Comparison of ENCODE assay signal across 18 cellular contexts in the genomic region with DNA sequence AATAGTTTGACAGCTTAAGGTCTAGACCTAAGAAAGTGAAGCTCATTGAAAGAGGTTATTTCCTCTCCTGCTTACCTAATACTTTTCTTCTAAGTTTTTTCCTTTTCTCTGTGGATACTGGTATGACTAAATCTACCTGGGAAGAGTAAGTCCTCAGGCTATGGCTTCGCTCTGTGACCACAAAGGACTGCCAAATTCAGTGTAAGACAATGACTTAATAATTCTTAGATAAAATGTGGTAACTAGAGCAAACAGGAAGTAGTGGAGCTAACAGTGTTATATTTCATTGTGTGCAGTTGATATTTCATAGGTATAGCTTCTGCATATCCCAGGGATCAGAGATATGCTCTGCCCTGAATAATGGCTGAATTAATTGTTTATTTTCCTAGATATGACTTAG.
A peak's percentile ranks its signal among the peaks of the same experiment; 100 is the strongest.
DNase-seq lines count a peak whose midpoint lies in the region; ATAC-seq and TF ChIP-seq lines count a peak whose summit lies in the region.
"Had no signal": no experiment of that assay in that cellular context is flagged by ENCODE, and none has a peak within 500 bp of the region (broad histone marks: within the 10 kb centered on the region; RNA-seq: fewer than 3 reads in every experiment).

No MANE protein-coding gene starts in this region.

- no peaks in the 10 kb centered on the region for H3K9me3 ChIP-seq in osteoblast (ENCODE audit: low read depth, low read length)
- H3K9me3 ChIP-seq: BLaER1, gastrocnemius medialis had no signal

- no peaks in the 10 kb centered on the region for H3K36me3 Mint-ChIP-seq in Calu3 (ENCODE audit: insufficient read depth, unreplicated experiment)
- no peaks in the 10 kb centered on the region for H3K36me3 Mint-ChIP-seq in activated naive CD8-positive, alpha-beta T cell treated with anti-CD3 and anti-CD28 coated beads, Interleukin-2, amount 50 U/mL, for 24 hours (ENCODE audit: low read depth)
- H3K36me3 Mint-ChIP-seq: naive B cell had no signal

- ATAC-seq in GM19463 (IDR thresholded peaks at IDR 0.05; ENCODE audit: unreplicated experiment), result peak; percentile 39
- ATAC-seq in activated naive CD8-positive, alpha-beta T cell treated with anti-CD3 and anti-CD28 coated beads, Interleukin-2, amount 50 U/mL, for 24 hours, result no peak
- ATAC-seq: gastrocnemius medialis had no signal

- peaks cover 11% of the 10 kb centered on the region for H3K4me1 Mint-ChIP-seq in Calu3 (ENCODE audit: low read depth, unreplicated experiment)
- peaks cover 3% of the 10 kb centered on the region for H3K4me1 Mint-ChIP-seq in activated naive CD8-positive, alpha-beta T cell treated with anti-CD3 and anti-CD28 coated beads, Interleukin-2, amount 50 U/mL, for 24 hours

- BruUV-seq in Calu3 (replicated peaks; lab: Mats Ljungman, UMichigan), result no TSS peak

- TF ChIP-seq CTCF in Calu3 (IDR thresholded peaks at IDR 0.05; ENCODE audit: unreplicated experiment) (no peak), fibroblast of pulmonary artery (IDR thresholded peaks at IDR 0.05; ENCODE audit: low read length, missing control alignments) (no peak), osteoblast (IDR thresholded peaks at IDR 0.05; ENCODE audit: extremely low read depth, low read depth, low read length) (no peak)

- H3K27me3 Mint-ChIP-seq in Calu3 (ENCODE audit: unreplicated experiment), result no peaks in the 10 kb centered on the region
- H3K27me3 Mint-ChIP-seq in activated naive CD8-positive, alpha-beta T cell treated with anti-CD3 and anti-CD28 coated beads, Interleukin-2, amount 50 U/mL, for 24 hours, result no peaks in the 10 kb centered on the region
- H3K27me3 Mint-ChIP-seq: activated CD4-positive, alpha-beta memory T cell treated with anti-CD3 and anti-CD28 coated beads, Interleukin-2, amount 10 ng/mL, durations not matched to agents 7 days and 5 days; naive B cell had no signal

- DNase-seq in Calu3 (peak; percentile 4), NCI-H226 (peak; percentile 59), fibroblast of pulmonary artery (ENCODE audit: low read depth) (peak; percentile 3), osteoblast (ENCODE audit: insufficient read length, low spot score, missing footprints) (no peak), medulla oblongata (ENCODE audit: extremely low spot score) (no peak)
- DNase-seq in NK-92 treated with Interleukin-12 subunit alpha and Interleukin-12 subunit beta, amount 100 ng/mL, for 24 hours (lab: John Stamatoyannopoulos, UW), result no peak
- no peak for DNase-seq in activated naive CD8-positive, alpha-beta T cell treated with anti-CD3 and anti-CD28 coated beads, Interleukin-2, amount 50 U/mL, for 24 hours
- DNase-seq: activated CD4-positive, alpha-beta memory T cell treated with anti-CD3 and anti-CD28 coated beads, Interleukin-2, amount 10 ng/mL, durations not matched to agents 7 days and 5 days; activated effector memory CD4-positive, alpha-beta T cell treated with Interleukin-2 at 50 U/mL for 16 hours; gastrocnemius medialis; islet precursor cell; naive B cell; NCI-H1105 treated with DMSO at 0.1 percent for 48 hours; NCI-H524 treated with DMSO at 0.1 percent for 48 hours; stimulated activated CD4-positive, alpha-beta T cell treated with anti-CD3 and anti-CD28 coated beads, Interleukin-2, amount 100 ng/mL, for 48 hours; T1000 had no signal

- H3K4me3 ChIP-seq in fibroblast of pulmonary artery (replicated peaks; ENCODE audit: low read depth, low read length), result no peak overlapping the region
- H3K4me3 ChIP-seq in osteoblast (ENCODE audit: insufficient read depth, low read length), result no peak overlapping the region
- H3K4me3 ChIP-seq: BLaER1, gastrocnemius medialis had no signal

- no peak overlapping the region for H3K27ac Mint-ChIP-seq in Calu3 (ENCODE audit: unreplicated experiment)
- no peak overlapping the region for H3K27ac Mint-ChIP-seq in activated naive CD8-positive, alpha-beta T cell treated with anti-CD3 and anti-CD28 coated beads, Interleukin-2, amount 50 U/mL, for 24 hours
- H3K27ac Mint-ChIP-seq: activated CD4-positive, alpha-beta memory T cell treated with anti-CD3 and anti-CD28 coated beads, Interleukin-2, amount 10 ng/mL, durations not matched to agents 7 days and 5 days had no signal

- no peaks in the 10 kb centered on the region for H3K36me3 ChIP-seq in osteoblast (ENCODE audit: insufficient read depth, low read length)
- H3K36me3 ChIP-seq: BLaER1, gastrocnemius medialis had no signal

- H3K27me3 ChIP-seq in osteoblast (ENCODE audit: insufficient read depth, low read length), result no peaks in the 10 kb centered on the region
- H3K27me3 ChIP-seq: BLaER1, gastrocnemius medialis had no signal

- H3K27ac ChIP-seq in osteoblast (ENCODE audit: low read depth, low read length), result no peak overlapping the region
- H3K27ac ChIP-seq: BLaER1, gastrocnemius medialis had no signal

- CTCF ChIA-PET in Calu3 (lab: Charles Lee), result no interaction called here

- H3K79me2 ChIP-seq in osteoblast (ENCODE audit: insufficient read depth, low read length), result no peaks in the 10 kb centered on the region

- intact Hi-C loops in Calu3 (cut with micrococcal nuclease; ENCODE audit: unreplicated experiment), result loop anchor here (10.0 kb wide), 1 partner anchor 101 kb away; no protein-coding TSS in a partner anchor

- no peak overlapping the region for H2AFZ ChIP-seq in osteoblast (ENCODE audit: low read length)

- no peaks in the 10 kb centered on the region for H3K4me1 ChIP-seq in osteoblast (ENCODE audit: insufficient read depth, low read length)
- H3K4me1 ChIP-seq: gastrocnemius medialis had no signal

- no peaks in the 10 kb centered on the region for H4K20me1 ChIP-seq in osteoblast (ENCODE audit: insufficient read depth, low read length)
- H4K20me1 ChIP-seq: BLaER1 had no signal

- no peak overlapping the region for H3K4me3 Mint-ChIP-seq in Calu3 (ENCODE audit: low read depth, unreplicated experiment)
- no peak overlapping the region for H3K4me3 Mint-ChIP-seq in activated naive CD8-positive, alpha-beta T cell treated with anti-CD3 and anti-CD28 coated beads, Interleukin-2, amount 50 U/mL, for 24 hours
- H3K4me3 Mint-ChIP-seq: activated CD4-positive, alpha-beta memory T cell treated with anti-CD3 and anti-CD28 coated beads, Interleukin-2, amount 10 ng/mL, durations not matched to agents 7 days and 5 days; naive B cell had no signal

- H3K9me3 Mint-ChIP-seq in Calu3 (ENCODE audit: low read depth, unreplicated experiment), result no peaks in the 10 kb centered on the region
- no peaks in the 10 kb centered on the region for H3K9me3 Mint-ChIP-seq in activated naive CD8-positive, alpha-beta T cell treated with anti-CD3 and anti-CD28 coated beads, Interleukin-2, amount 50 U/mL, for 24 hours
- H3K9me3 Mint-ChIP-seq: activated CD4-positive, alpha-beta memory T cell treated with anti-CD3 and anti-CD28 coated beads, Interleukin-2, amount 10 ng/mL, durations not matched to agents 7 days and 5 days; naive B cell had no signal

- H3K4me2 ChIP-seq in osteoblast (ENCODE audit: insufficient read depth, low read length), result no peak overlapping the region
- H3K4me2 ChIP-seq: BLaER1 had no signal

Comparison
In these comparisons a context has a peak if more than half of its experiments do, and no peak if none do; other contexts are left out.
1. DNase-seq: peak in Calu3 (single experiment), NCI-H226 (single experiment) and fibroblast of pulmonary artery (single experiment); none in osteoblast (single experiment), medulla oblongata (single experiment), NK-92 treated with Interleukin-12 subunit alpha and Interleukin-12 subunit beta, amount 100 ng/mL, for 24 hours (single experiment) and activated naive CD8-positive, alpha-beta T cell treated with anti-CD3 and anti-CD28 coated beads, Interleukin-2, amount 50 U/mL, for 24 hours (single experiment).